In the genomic region with DNA sequence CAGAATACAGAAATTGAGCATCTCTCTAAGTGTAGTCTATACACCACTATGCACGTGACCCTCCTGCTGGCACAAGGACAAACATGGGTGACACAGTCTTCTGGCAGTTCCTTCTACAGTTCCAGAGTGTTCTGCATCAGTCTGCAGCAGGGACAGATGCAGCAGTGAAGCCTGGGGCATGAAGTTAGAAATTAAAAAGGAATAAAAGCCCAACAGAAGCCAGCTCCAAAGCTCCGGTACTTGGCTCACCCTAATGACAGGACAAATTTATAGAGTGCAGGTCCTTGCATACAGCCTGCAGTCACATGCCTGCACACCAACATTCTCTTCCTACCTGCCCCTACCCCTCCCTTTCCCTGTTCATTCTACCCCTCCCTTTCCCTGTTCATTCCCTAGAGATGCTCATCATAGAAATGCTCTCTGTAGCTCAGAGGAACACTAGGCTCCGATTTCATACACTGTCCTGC, we compare ENCODE assay signal across 11 cellular contexts. TPM values are rescaled to one million over a fixed set of nuclear protein-coding genes. Genes with fewer than 3 reads are reported as not detected.
DNase-seq lines count a peak whose midpoint lies in the region; ATAC-seq and TF ChIP-seq lines count a peak whose summit lies in the region.
"Had no signal": no experiment of that assay in that cellular context is flagged by ENCODE, and none has a peak within 500 bp of the region (broad histone marks: within the 10 kb centered on the region; RNA-seq: fewer than 3 reads in every experiment).

No MANE protein-coding gene starts in this region.

- H3K9me3 ChIP-seq in RWPE2 (ENCODE audit: severe bottlenecking) (no peaks in the 10 kb centered on the region), left ventricle myocardium inferior (replicated peaks) (no peaks in the 10 kb centered on the region), gastrocnemius medialis (no peaks in the 10 kb centered on the region)
- H3K9me3 ChIP-seq: BLaER1 treated with 17β-estradiol and CSF1 and Interleukin-3, amounts not matched to agents 10 nM and 100 nM; HAP-1 had no signal

- no peak overlapping the region for H3K4me3 Mint-ChIP-seq in activated T-cell treated with anti-CD3 and anti-CD28 coated beads, Interleukin-2, amount 50 U/mL, for 4 hours

- H3K36me3 Mint-ChIP-seq in activated T-cell treated with anti-CD3 and anti-CD28 coated beads, Interleukin-2, amount 50 U/mL, for 4 hours (ENCODE audit: insufficient read depth) = no peaks in the 10 kb centered on the region

- H3K9me3 Mint-ChIP-seq in activated T-cell treated with anti-CD3 and anti-CD28 coated beads, Interleukin-2, amount 50 U/mL, for 4 hours = no peaks in the 10 kb centered on the region

- no peak for TF ChIP-seq POLR2A in gastrocnemius medialis (IDR thresholded peaks at IDR 0.05)

- ATAC-seq in RWPE2 (ENCODE audit: low read depth) (peak; percentile 53), gastrocnemius medialis (peak; percentile 76), GM21576 (IDR thresholded peaks at IDR 0.05; ENCODE audit: unreplicated experiment) (no peak)
- no peak for ATAC-seq in activated T-cell treated with anti-CD3 and anti-CD28 coated beads, Interleukin-2, amount 50 U/mL, for 4 hours

- peaks cover 10% of the 10 kb centered on the region for H3K27me3 Mint-ChIP-seq in activated T-cell treated with anti-CD3 and anti-CD28 coated beads, Interleukin-2, amount 50 U/mL, for 4 hours (ENCODE audit: low read depth)

- no peak for TF ChIP-seq CTCF in RWPE2 (IDR thresholded peaks at IDR 0.05; ENCODE audit: poor library complexity, severe bottlenecking)
- TF ChIP-seq CTCF in left ventricle myocardium inferior (IDR thresholded peaks at IDR 0.05; ENCODE audit: borderline replicate concordance) = no peak
- no peak for TF ChIP-seq CTCF in gastrocnemius medialis (IDR thresholded peaks at IDR 0.05 in 4 of 5, conservative IDR thresholded peaks at IDR 0.05 in 1 of 5)

- H3K27me3 ChIP-seq in RWPE2 (ENCODE audit: insufficient read depth, poor library complexity, severe bottlenecking) = no peaks in the 10 kb centered on the region
- no peaks in the 10 kb centered on the region for H3K27me3 ChIP-seq in left ventricle myocardium inferior (ENCODE audit: low read depth)
- H3K27me3 ChIP-seq in gastrocnemius medialis = no peaks in the 10 kb centered on the region
- H3K27me3 ChIP-seq: BLaER1 treated with 17β-estradiol and CSF1 and Interleukin-3, amounts not matched to agents 10 nM and 100 nM had no signal

- H3K4me1 ChIP-seq in RWPE2 (ENCODE audit: insufficient read depth, poor library complexity, severe bottlenecking) = peaks cover 12% of the 10 kb centered on the region
- peaks cover 69% of the 10 kb centered on the region for H3K4me1 ChIP-seq in left ventricle myocardium inferior
- H3K4me1 ChIP-seq in gastrocnemius medialis = peaks cover 63 to 76% of the 10 kb centered on the region in 2 donors

- intact Hi-C loops in left ventricle myocardium inferior (cut with micrococcal nuclease) (no loop called here), gastrocnemius medialis (cut with DNase I; ENCODE audit: low total_unique reads) (no loop called here)

- H3K4me1 Mint-ChIP-seq in activated T-cell treated with anti-CD3 and anti-CD28 coated beads, Interleukin-2, amount 50 U/mL, for 4 hours (ENCODE audit: low read depth) = peaks cover 11% of the 10 kb centered on the region

- H3K36me3 ChIP-seq in RWPE2 (ENCODE audit: low read depth) (no peaks in the 10 kb centered on the region), left ventricle myocardium inferior (no peaks in the 10 kb centered on the region), gastrocnemius medialis (no peaks in the 10 kb centered on the region)
- H3K36me3 ChIP-seq: BLaER1 treated with 17β-estradiol and CSF1 and Interleukin-3, amounts not matched to agents 10 nM and 100 nM; HAP-1 had no signal

- in situ Hi-C loops in gastrocnemius medialis (cut with MboI; ENCODE audit: low sequenced_read_pairs in 4 of 4) = no loop called here

- DNase-seq in EH (ENCODE audit: low read depth) (peak; percentile 83), RWPE2 (ENCODE audit: low spot score) (no peak), left ventricle myocardium inferior (peak; percentile 71), gastrocnemius medialis (peak; percentile 78 to 84), SW480 (ENCODE audit: low spot score) (no peak), activated gamma-delta T cell (lab: John Stamatoyannopoulos, UW) (no peak)
- no peak for DNase-seq in activated T-cell treated with anti-CD3 and anti-CD28 coated beads, Interleukin-2, amount 50 U/mL, for 4 hours
- DNase-seq: NCI-H1105 treated with DMSO at 0.1 percent for 48 hours had no signal

- H3K4me3 ChIP-seq in RWPE2 (ENCODE audit: severe bottlenecking) = no peak overlapping the region
- peak overlapping the region; percentile 28 for H3K4me3 ChIP-seq in left ventricle myocardium inferior
- no peak overlapping the region for H3K4me3 ChIP-seq in gastrocnemius medialis
- H3K4me3 ChIP-seq: BLaER1 treated with 17β-estradiol and CSF1 and Interleukin-3, amounts not matched to agents 10 nM and 100 nM; HAP-1 had no signal

- no peak overlapping the region for H3K27ac ChIP-seq in RWPE2 (ENCODE audit: poor library complexity, severe bottlenecking)
- peak overlapping the region; percentile 83 for H3K27ac ChIP-seq in left ventricle myocardium inferior (replicated peaks)
- H3K27ac ChIP-seq in gastrocnemius medialis = peak overlapping the region; percentile 60 to 95 (median 91)
- H3K27ac ChIP-seq: BLaER1 treated with 17β-estradiol and CSF1 and Interleukin-3, amounts not matched to agents 10 nM and 100 nM had no signal

RNA-seq across cellular contexts. Expression of a gene that starts 15.0 kb away (rescaled TPM):
- total RNA-seq in left ventricle myocardium inferior (33.7 TPM), gastrocnemius medialis (100 to 1,000 TPM; 101 to 192 (median 127) TPM)
- total RNA-seq in activated T-cell treated with anti-CD3 and anti-CD28 coated beads, Interleukin-2, amount 50 U/mL, for 4 hours = 1 to 10 TPM in 1 of 3 donors, under 1 TPM in 2; 0.33 to 1.1 (median 0.61) TPM

Comparison
In these comparisons a context has a peak if more than half of its experiments do, and no peak if none do; other contexts are left out.
1. DNase-seq: peak in EH (single experiment), left ventricle myocardium inferior (single experiment) and gastrocnemius medialis (2 of 2); none in RWPE2 (single experiment), SW480 (single experiment), activated T-cell treated with anti-CD3 and anti-CD28 coated beads, Interleukin-2, amount 50 U/mL, for 4 hours (single experiment) and activated gamma-delta T cell (single experiment).
2. ATAC-seq: peak in RWPE2 (single experiment) and gastrocnemius medialis (2 of 2); none in GM21576 (single experiment) and activated T-cell treated with anti-CD3 and anti-CD28 coated beads, Interleukin-2, amount 50 U/mL, for 4 hours (0 of 2).
3. RNA of a gene that starts 15.0 kb away (total RNA-seq): 101 to 192 TPM in gastrocnemius medialis and 33.7 TPM in left ventricle myocardium inferior (single experiment); 0.33 to 1.1 TPM in activated T-cell treated with anti-CD3 and anti-CD28 coated beads, Interleukin-2, amount 50 U/mL, for 4 hours; every median in the first group is over 10 times any median in the second.